In the genomic region with DNA sequence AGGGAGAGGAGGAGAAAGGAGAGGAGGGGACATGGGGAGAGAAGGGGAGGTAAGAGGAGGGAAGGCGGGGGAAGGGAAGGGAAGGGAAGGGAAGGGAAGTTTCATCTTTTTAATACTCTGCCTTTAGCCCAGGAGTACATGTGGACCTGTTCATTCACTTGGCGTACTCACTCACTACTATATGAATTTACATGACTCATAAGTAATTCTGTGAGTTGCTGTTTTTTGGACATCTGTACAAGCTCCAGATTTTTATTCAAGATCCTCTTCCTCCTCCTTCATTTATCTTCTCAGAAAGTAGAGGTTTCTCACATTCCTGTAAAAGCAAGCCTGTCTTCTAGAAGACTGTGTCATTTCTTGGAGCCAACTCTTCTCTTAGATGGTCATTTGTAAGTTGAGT, we compare ENCODE assay signal across 17 cellular contexts.
DNase-seq lines count a peak whose midpoint lies in the region; ATAC-seq and TF ChIP-seq lines count a peak whose summit lies in the region.
"Had no signal": no experiment of that assay in that cellular context is flagged by ENCODE, and none has a peak within 500 bp of the region (broad histone marks: within the 10 kb centered on the region; RNA-seq: fewer than 3 reads in every experiment).

No MANE protein-coding gene starts in this region.

- H3K9me1 ChIP-seq in IMR-90 (ENCODE audit: insufficient read depth, low read length), result peaks cover 10% of the 10 kb centered on the region

- 0 out of 2 replicates have a peak overlapping the region, but pooled peaks have one; percentile 5 for H3K4ac ChIP-seq in IMR-90 (ENCODE audit: low read depth, low read length)

- H3K18ac ChIP-seq in IMR-90 (ENCODE audit: low read depth, low read length), result no peak overlapping the region

- no peak overlapping the region for H4K8ac ChIP-seq in IMR-90 (ENCODE audit: low read depth in 2 of 2, low read length in 2 of 2)

- H2AFZ ChIP-seq in SK-N-SH (ENCODE audit: low read depth) (no peak overlapping the region), IMR-90 (replicated peaks; ENCODE audit: low read length, poor library complexity) (no peak overlapping the region)

- H2BK15ac ChIP-seq in IMR-90 (ENCODE audit: low read depth, low read length), result no peak overlapping the region

- no peak overlapping the region for H2AK9ac ChIP-seq in IMR-90 (replicated peaks; ENCODE audit: low read depth, low read length, poor library complexity)

- CTCF ChIA-PET in SK-N-SH (lab: Yijun Ruan, JAX), result interaction anchor here (0.6 to 1.3 kb wide), 2 partner anchors 45 to 134 kb away, joined by 3 read pairs; no protein-coding TSS in a partner anchor
- CTCF ChIA-PET in IMR-90 (lab: Yijun Ruan, JAX), result no interaction called here

- no peak overlapping the region for H4K5ac ChIP-seq in IMR-90 (ENCODE audit: low read depth, low read length)

- intact Hi-C loops in IMR-90 (cut with micrococcal nuclease), result no loop called here

- H2AK5ac ChIP-seq in IMR-90 (ENCODE audit: low read depth, low read length), result peak overlapping the region; percentile 74

- POLR2A ChIA-PET in SK-N-SH (lab: Yijun Ruan, JAX) (no interaction called here), IMR-90 (lab: Charles Lee; ENCODE audit: unreplicated experiment) (no interaction called here)

- TF ChIP-seq CTCF in SK-N-SH (IDR thresholded peaks at IDR 0.05) (no peak), IMR-90 (conservative IDR thresholded peaks at IDR 0.05; ENCODE audit: low read depth, low read length) (no peak), epithelial cell of esophagus (IDR thresholded peaks at IDR 0.05; ENCODE audit: insufficient read depth, low read depth, low read length, missing control alignments) (no peak)

- H3K56ac ChIP-seq in IMR-90 (ENCODE audit: extremely low read depth, insufficient read depth, low read length), result no peak overlapping the region

- H3K27ac ChIP-seq in SK-N-SH (ENCODE audit: low read depth in 2 of 2, low read length in 1 of 2) (no peak overlapping the region), IMR-90 (ENCODE audit: insufficient read depth, low read length) (no peak overlapping the region)
- H3K27ac ChIP-seq: 22Rv1, A549, C4-2B had no signal

- TF ChIP-seq RAD21 in SK-N-SH (IDR thresholded peaks at IDR 0.05; ENCODE audit: low read length) (no peak), IMR-90 (IDR thresholded peaks at IDR 0.05; ENCODE audit: low read length) (no peak)

- H3K14ac ChIP-seq in IMR-90 (replicated peaks; ENCODE audit: low read depth, low read length), result no peak overlapping the region

- H3K36me3 ChIP-seq in SK-N-SH (replicated peaks in 1 of 2; ENCODE audit: control insufficient read depth in 1 of 2, insufficient read depth in 2 of 2, low read length in 1 of 2) (no peaks in the 10 kb centered on the region), IMR-90 (ENCODE audit: control insufficient read depth, insufficient read depth, low read length) (no peaks in the 10 kb centered on the region)
- H3K36me3 ChIP-seq: HAP-1 had no signal

- BruUV-seq in IMR-90 (replicated peaks; lab: Mats Ljungman, UMichigan), result no TSS peak

- no peak for DNase-seq in SK-N-SH
- peak; percentile 55 for DNase-seq in IMR-90
- DNase-seq in epithelial cell of esophagus (ENCODE audit: low read depth), result peak; percentile 24
- peak; percentile 41 for DNase-seq in fibroblast of peridontal ligament (ENCODE audit: extremely low read depth)
- no peak for DNase-seq in activated gamma-delta T cell (lab: John Stamatoyannopoulos, UW)
- DNase-seq: AML-193; Caco-2; CD4-positive, alpha-beta T cell; DMS79; GDM1 had no signal

- WGBS in SK-N-SH (ENCODE audit: low lambda C conversion rate), result 68% methylated on average over 2 of the region's 2 CpGs
- no CpG with 5 or more reads among the region's 2 CpGs for WGBS in IMR-90 (ENCODE audit: extremely low coverage in 2 of 2, insufficient read length in 1 of 2), 2 experiments

- TF ChIP-seq POLR2A in IMR-90 (IDR thresholded peaks at IDR 0.05; ENCODE audit: low read depth, low read length), result no peak

- in situ Hi-C loops in IMR-90 (cut with MboI; ENCODE audit: low sequenced_read_pairs), result no loop called here

- H4K20me1 ChIP-seq in SK-N-SH (ENCODE audit: insufficient read depth) (no peaks in the 10 kb centered on the region), IMR-90 (ENCODE audit: insufficient read depth, low read length) (no peaks in the 10 kb centered on the region)

- H3K4me1 ChIP-seq in SK-N-SH (ENCODE audit: control insufficient read depth in 1 of 2, insufficient read depth in 2 of 2, low read depth in 1 of 2, low read length in 1 of 2) (peaks cover 9 to 13% of the 10 kb centered on the region in 2 experiments; a peak in 3 of 4 replicates), IMR-90 (ENCODE audit: control insufficient read depth, insufficient read depth, low read length) (peaks cover 17% of the 10 kb centered on the region)
- H3K4me1 ChIP-seq: A549, Caco-2, HAP-1 had no signal

- H3K9me3 ChIP-seq in SK-N-SH, result no peaks in the 10 kb centered on the region
- H3K9me3 ChIP-seq in IMR-90 (ENCODE audit: control insufficient read depth, insufficient read depth, low read length), result no peaks in the 10 kb centered on the region
- H3K9me3 ChIP-seq: A549, Caco-2, HAP-1 had no signal

- H3K27me3 ChIP-seq in SK-N-SH (ENCODE audit: insufficient read depth), result no peaks in the 10 kb centered on the region
- no peaks in the 10 kb centered on the region for H3K27me3 ChIP-seq in IMR-90 (ENCODE audit: control insufficient read depth, insufficient read depth, low read length)

- H3K23ac ChIP-seq in IMR-90 (ENCODE audit: low read depth, low read length), result no peak overlapping the region

- H3K4me3 ChIP-seq in SK-N-SH (ENCODE audit: low read depth in 2 of 2, low read length in 1 of 2) (no peak overlapping the region), IMR-90 (ENCODE audit: insufficient read depth, low read depth, low read length) (no peak overlapping the region), epithelial cell of esophagus (ENCODE audit: low read length) (no peak overlapping the region)
- H3K4me3 ChIP-seq: A549, HAP-1 had no signal

- no peak overlapping the region for H3K4me2 ChIP-seq in SK-N-SH
- H3K4me2 ChIP-seq in IMR-90 (ENCODE audit: low read depth, low read length), result no peak overlapping the region
- H3K4me2 ChIP-seq: A549 had no signal

- no peak for TF ChIP-seq EP300 in SK-N-SH (IDR thresholded peaks at IDR 0.05; ENCODE audit: borderline replicate concordance in 1 of 2, low read depth in 1 of 2, low read length in 1 of 2)

- no peaks in the 10 kb centered on the region for H3F3A ChIP-seq in SK-N-SH (replicated peaks; ENCODE audit: insufficient read depth)

- H3K79me1 ChIP-seq in IMR-90 (ENCODE audit: low read depth in 1 of 2, low read length in 2 of 2), result no peaks in the 10 kb centered on the region

- dilution Hi-C loops in IMR-90 (cut with HindIII; ENCODE audit: low sequenced_read_pairs, unreplicated experiment), result no loop called here

- no peak overlapping the region for H2BK20ac ChIP-seq in IMR-90 (ENCODE audit: low read depth, low read length)

- ATAC-seq in SK-N-SH treated with all-trans-retinoic acid at 6 μM for 48 hours (no peak), IMR-90 (ENCODE audit: low read depth) (no peak), HG03045 (IDR thresholded peaks at IDR 0.05; ENCODE audit: unreplicated experiment) (no peak), GM19023 (IDR thresholded peaks at IDR 0.05; ENCODE audit: unreplicated experiment) (no peak)
- ATAC-seq: A549 had no signal

- no peaks in the 10 kb centered on the region for H3K9me2 ChIP-seq in SK-N-SH

- H4K91ac ChIP-seq in IMR-90 (ENCODE audit: insufficient read depth, low read depth, low read length), result no peak overlapping the region

- H2BK5ac ChIP-seq in IMR-90 (ENCODE audit: low read depth, low read length, poor library complexity, severe bottlenecking), result no peak overlapping the region

- H3K79me2 ChIP-seq in SK-N-SH (ENCODE audit: insufficient read depth), result no peaks in the 10 kb centered on the region

- H3K9ac ChIP-seq in SK-N-SH (no peak overlapping the region), IMR-90 (ENCODE audit: low read depth, low read length) (no peak overlapping the region)

- no peak overlapping the region for H2BK120ac ChIP-seq in IMR-90 (ENCODE audit: low read depth, low read length)

TF ChIP-seq in SK-N-SH, 30 proteins besides CTCF, POLR2A, EP300 and RAD21 (continues in another document):
- TF ChIP-seq MXI1 (IDR thresholded peaks at IDR 0.05; ENCODE audit: low read depth, low read length), result no peak
- no peak for TF ChIP-seq ELF1 (IDR thresholded peaks at IDR 0.05)
- peak; percentile 33; the same call in 1 of the 2 replicates for TF ChIP-seq FOSL2 (IDR thresholded peaks at IDR 0.05; ENCODE audit: borderline replicate concordance, low read depth)

TF ChIP-seq in SK-N-SH treated with all-trans-retinoic acid at 6 μM for 48 hours, 23 proteins besides CTCF, POLR2A, EP300 and RAD21:
- TF ChIP-seq, protein P1, sequence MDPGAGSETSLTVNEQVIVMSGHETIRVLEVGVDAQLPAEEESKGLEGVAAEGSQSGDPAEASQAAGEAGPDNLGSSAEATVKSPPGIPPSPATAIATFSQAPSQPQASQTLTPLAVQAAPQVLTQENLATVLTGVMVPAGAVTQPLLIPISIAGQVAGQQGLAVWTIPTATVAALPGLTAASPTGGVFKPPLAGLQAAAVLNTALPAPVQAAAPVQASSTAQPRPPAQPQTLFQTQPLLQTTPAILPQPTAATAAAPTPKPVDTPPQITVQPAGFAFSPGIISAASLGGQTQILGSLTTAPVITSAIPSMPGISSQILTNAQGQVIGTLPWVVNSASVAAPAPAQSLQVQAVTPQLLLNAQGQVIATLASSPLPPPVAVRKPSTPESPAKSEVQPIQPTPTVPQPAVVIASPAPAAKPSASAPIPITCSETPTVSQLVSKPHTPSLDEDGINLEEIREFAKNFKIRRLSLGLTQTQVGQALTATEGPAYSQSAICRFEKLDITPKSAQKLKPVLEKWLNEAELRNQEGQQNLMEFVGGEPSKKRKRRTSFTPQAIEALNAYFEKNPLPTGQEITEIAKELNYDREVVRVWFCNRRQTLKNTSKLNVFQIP (CRISPR knock-in tag; IDR thresholded peaks at IDR 0.05; ENCODE audit: borderline replicate concordance, low read depth), result no peak

TF ChIP-seq in IMR-90, 13 proteins besides CTCF, POLR2A, EP300 and RAD21 (continues in another document):
- TF ChIP-seq NFE2L2 (IDR thresholded peaks at IDR 0.05; ENCODE audit: low read depth, low read length), result no peak
- TF ChIP-seq, protein P2, sequence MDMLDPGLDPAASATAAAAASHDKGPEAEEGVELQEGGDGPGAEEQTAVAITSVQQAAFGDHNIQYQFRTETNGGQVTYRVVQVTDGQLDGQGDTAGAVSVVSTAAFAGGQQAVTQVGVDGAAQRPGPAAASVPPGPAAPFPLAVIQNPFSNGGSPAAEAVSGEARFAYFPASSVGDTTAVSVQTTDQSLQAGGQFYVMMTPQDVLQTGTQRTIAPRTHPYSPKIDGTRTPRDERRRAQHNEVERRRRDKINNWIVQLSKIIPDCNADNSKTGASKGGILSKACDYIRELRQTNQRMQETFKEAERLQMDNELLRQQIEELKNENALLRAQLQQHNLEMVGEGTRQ (IDR thresholded peaks at IDR 0.05; ENCODE audit: low read depth, low read length), result no peak
- TF ChIP-seq BHLHE40 (IDR thresholded peaks at IDR 0.05; ENCODE audit: low read depth, low read length), result no peak

Comparison
In these comparisons a context has a peak if more than half of its experiments do, and no peak if none do; other contexts are left out.
1. DNase-seq: peak in IMR-90 (single experiment), epithelial cell of esophagus (single experiment) and fibroblast of peridontal ligament (single experiment); none in SK-N-SH (single experiment) and activated gamma-delta T cell (single experiment).